16 cellular contexts compared by ENCODE assay signal in the genomic region with DNA sequence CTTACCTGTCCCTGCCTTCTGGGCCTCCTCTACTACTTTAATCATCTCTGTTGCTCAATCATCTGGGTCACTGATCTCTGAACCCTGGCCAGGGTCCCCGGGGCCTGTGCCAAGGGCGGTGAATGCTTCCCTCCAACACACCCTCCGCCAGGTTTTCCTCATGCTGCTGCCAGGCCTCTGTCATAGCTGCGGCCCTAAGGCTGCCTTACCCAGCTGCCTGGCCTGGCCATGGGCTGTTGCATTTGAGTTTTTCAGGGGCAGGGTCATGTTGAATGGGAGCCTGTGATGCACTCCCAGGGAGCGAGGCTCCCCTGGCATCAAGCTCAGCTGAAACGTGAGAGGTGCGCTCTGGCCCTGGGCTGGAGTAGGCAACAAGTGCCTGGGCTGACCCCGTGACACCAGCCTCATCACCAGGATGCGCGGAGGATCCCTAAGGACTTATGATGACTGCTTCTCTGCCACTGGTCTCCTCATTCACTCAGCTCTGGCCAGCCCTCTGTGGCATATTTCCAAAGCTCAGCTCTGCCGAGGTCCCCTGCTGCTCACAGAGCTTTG. TPM values are rescaled to one million over a fixed set of nuclear protein-coding genes. Genes with fewer than 3 reads are reported as not detected.
DNase-seq lines count a peak whose midpoint lies in the region; ATAC-seq and TF ChIP-seq lines count a peak whose summit lies in the region.
"Had no signal": no experiment of that assay in that cellular context is flagged by ENCODE, and none has a peak within 500 bp of the region (broad histone marks: within the 10 kb centered on the region; RNA-seq: fewer than 3 reads in every experiment).

No MANE protein-coding gene starts in this region.

- H3K9me3 Mint-ChIP-seq in chondrocyte (ENCODE audit: low read depth) (no peaks in the 10 kb centered on the region), endodermal cell (no peaks in the 10 kb centered on the region)
- H3K9me3 Mint-ChIP-seq: T-cell had no signal

- DNase-seq in DMS153 (lab: John Stamatoyannopoulos, UW) (peak; percentile 51), DMS153 treated with DMSO at 0.1 percent for 48 hours (lab: John Stamatoyannopoulos, UW; ENCODE audit: unreplicated experiment) (no peak), chondrocyte (ENCODE audit: low spot score) (peak; percentile 60), mucosa of descending colon (peak; percentile 85 to 90 (median 89)), ureter (ENCODE audit: low spot score) (peak; percentile 47), endodermal cell (no peak), testis (no peak)
- DNase-seq: activated CD4-positive, alpha-beta T cell treated with anti-CD3 and anti-CD28 coated beads, Interleukin-2, amount 50 U/mL, for 4 hours; activated effector memory CD4-positive, alpha-beta T cell treated with anti-CD3 and anti-CD28 coated beads, Interleukin-2, amount 50 U/mL, for 16 hours; NCI-H1694 treated with DMSO at 0.1 percent for 48 hours; stimulated activated CD4-positive, alpha-beta T cell treated with anti-CD3 and anti-CD28 coated beads, Interleukin-4, amount 100 ng/mL, for 24 hours; T-cell had no signal

- TF ChIP-seq POLR2A in testis (IDR thresholded peaks at IDR 0.05) = no peak

- H3K4me3 ChIP-seq in mucosa of descending colon = no peak overlapping the region
- no peak overlapping the region for H3K4me3 ChIP-seq in endodermal cell (ENCODE audit: low read length)
- H3K4me3 ChIP-seq in testis = no peak overlapping the region
- H3K4me3 ChIP-seq: ovary had no signal

- H3K36me3 Mint-ChIP-seq in chondrocyte (ENCODE audit: low read depth) (no peaks in the 10 kb centered on the region), endodermal cell (ENCODE audit: low read depth) (no peaks in the 10 kb centered on the region)
- H3K36me3 Mint-ChIP-seq: T-cell had no signal

- H3K9ac ChIP-seq in endodermal cell (ENCODE audit: extremely low read depth, low read length, poor library complexity, severe bottlenecking) = no peak overlapping the region

- peaks cover 18% of the 10 kb centered on the region for H3K4me1 ChIP-seq in mucosa of descending colon (ENCODE audit: low read depth)
- no peaks in the 10 kb centered on the region for H3K4me1 ChIP-seq in endodermal cell (ENCODE audit: control insufficient read depth, insufficient read depth, low read length)
- peaks cover 41% of the 10 kb centered on the region for H3K4me1 ChIP-seq in testis

- H3K9me3 ChIP-seq in mucosa of descending colon (no peaks in the 10 kb centered on the region), endodermal cell (ENCODE audit: control insufficient read depth, low read length) (no peaks in the 10 kb centered on the region), testis (no peaks in the 10 kb centered on the region)
- H3K9me3 ChIP-seq: ovary had no signal

- H3K27ac ChIP-seq in endodermal cell (ENCODE audit: low read depth, low read length) (no peak overlapping the region), testis (no peak overlapping the region)
- H3K27ac ChIP-seq: ovary had no signal

- peaks cover 2% of the 10 kb centered on the region for H3K27me3 Mint-ChIP-seq in chondrocyte (ENCODE audit: low read depth)
- H3K27me3 Mint-ChIP-seq in endodermal cell (ENCODE audit: insufficient read depth) = peaks cover 2% of the 10 kb centered on the region
- H3K27me3 Mint-ChIP-seq: T-cell had no signal

- H3K27me3 ChIP-seq in endodermal cell (ENCODE audit: control insufficient read depth, insufficient read depth, low read length, poor library complexity, severe bottlenecking) (no peaks in the 10 kb centered on the region), testis (no peaks in the 10 kb centered on the region)
- H3K27me3 ChIP-seq: ovary had no signal

- 91 to 96% methylated on average over 9 to 11 of the region's 11 CpGs for WGBS in endodermal cell (ENCODE audit: insufficient coverage in 1 of 2, insufficient read length in 1 of 2), 2 experiments
- WGBS in testis, 2 donors = 75 to 80% methylated on average over 10 to 11 of the region's 11 CpGs

- H3K27ac Mint-ChIP-seq in chondrocyte (ENCODE audit: unreplicated experiment) (peak overlapping the region; percentile 22), endodermal cell (no peak overlapping the region)
- H3K27ac Mint-ChIP-seq: T-cell had no signal

- TF ChIP-seq CTCF in chondrocyte (IDR thresholded peaks at IDR 0.05) (no peak), mucosa of descending colon (IDR thresholded peaks at IDR 0.05) (no peak), endodermal cell (conservative IDR thresholded peaks at IDR 0.05) (no peak), testis (IDR thresholded peaks at IDR 0.05) (no peak)

- H3K36me3 ChIP-seq in mucosa of descending colon (ENCODE audit: low read depth) = no peaks in the 10 kb centered on the region
- H3K36me3 ChIP-seq in endodermal cell (ENCODE audit: control insufficient read depth, insufficient read depth, low read length) = no peaks in the 10 kb centered on the region
- H3K36me3 ChIP-seq in testis (ENCODE audit: low read depth, missing control alignments) = no peaks in the 10 kb centered on the region
- H3K36me3 ChIP-seq: ovary had no signal

- H3K4me1 Mint-ChIP-seq in chondrocyte (ENCODE audit: low read depth) (peaks cover 54% of the 10 kb centered on the region), endodermal cell (no peaks in the 10 kb centered on the region)
- H3K4me1 Mint-ChIP-seq: T-cell had no signal

- peak; percentile 93 for ATAC-seq in mucosa of descending colon
- no peak for ATAC-seq in HG03196 (IDR thresholded peaks at IDR 0.05; ENCODE audit: unreplicated experiment)
- ATAC-seq: T-cell had no signal

- intact Hi-C loops in mucosa of descending colon (cut with DNase I, micrococcal nuclease) (no loop called here), testis (cut with DNase I; ENCODE audit: low total_unique reads) (no loop called here)

- H3K4me3 Mint-ChIP-seq in chondrocyte (ENCODE audit: unreplicated experiment) = no peak overlapping the region
- H3K4me3 Mint-ChIP-seq in endodermal cell = no peak overlapping the region
- H3K4me3 Mint-ChIP-seq: T-cell had no signal

RNA-seq across cellular contexts. Expression of a gene that starts 7.6 kb away (rescaled TPM):
- 0.38 to 4.2 TPM (median 0.80 TPM) in 3 replicates for total RNA-seq in chondrocyte
- 1 to 10 TPM; 1.6 to 5.8 (median 2.0) TPM for total RNA-seq in mucosa of descending colon
- 5.3 TPM for total RNA-seq in ureter
- not detected for total RNA-seq in endodermal cell
- polyA plus RNA-seq in endodermal cell (2013, experiment 1 of 2) = 0.18 TPM
- polyA plus RNA-seq in endodermal cell (2013, experiment 2 of 2) = not detected
- not detected for total RNA-seq in testis
- not detected for polyA plus RNA-seq in testis (ENCODE audit: insufficient read depth, low read depth, low replicate concordance)
- total RNA-seq: cerebellum, OCI-LY7, T-cell had no signal
- polyA plus RNA-seq: ovary had no signal

Comparison
In these comparisons a context has a peak if more than half of its experiments do, and no peak if none do; other contexts are left out.
1. DNase-seq: peak in DMS153 (single experiment), chondrocyte (single experiment), mucosa of descending colon (3 of 3) and ureter (single experiment); none in DMS153 treated with DMSO at 0.1 percent for 48 hours (single experiment), endodermal cell (single experiment) and testis (single experiment).